In the genomic region with DNA sequence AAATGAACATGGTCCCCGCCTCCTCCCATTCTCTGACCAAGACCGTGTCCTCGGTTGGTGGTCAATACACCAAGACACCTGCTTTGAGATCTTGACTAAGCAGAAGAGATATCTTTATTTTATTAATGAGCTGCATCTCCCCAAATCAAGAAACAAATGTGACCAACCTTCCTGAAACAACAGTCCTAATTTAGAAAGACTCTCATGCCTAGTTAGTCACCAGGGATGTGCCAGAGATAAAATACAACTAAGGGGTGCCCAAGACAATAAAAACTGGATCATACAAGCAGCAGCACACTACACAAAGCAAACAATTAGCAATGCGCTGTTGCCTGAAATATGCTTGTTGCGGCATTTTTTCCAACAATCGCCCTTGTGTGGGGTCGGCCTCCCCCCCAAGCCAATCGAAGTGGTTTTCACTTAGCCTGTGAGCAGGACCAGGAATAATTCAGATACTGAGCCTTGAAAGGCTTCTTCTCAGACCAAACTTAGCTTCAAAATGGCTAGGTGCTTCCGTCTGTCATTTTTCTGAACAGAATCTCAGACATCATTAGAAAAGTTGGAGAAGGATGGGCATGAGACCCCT, we compare ENCODE assay signal across 10 cellular contexts. TPM values are rescaled to one million over a fixed set of nuclear protein-coding genes. Genes with fewer than 3 reads are reported as not detected.
DNase-seq lines count a peak whose midpoint lies in the region; ATAC-seq and TF ChIP-seq lines count a peak whose summit lies in the region.
"Had no signal": no experiment of that assay in that cellular context is flagged by ENCODE, and none has a peak within 500 bp of the region (broad histone marks: within the 10 kb centered on the region; RNA-seq: fewer than 3 reads in every experiment).

No MANE protein-coding gene starts in this region.

- no peaks in the 10 kb centered on the region for H3K9me3 Mint-ChIP-seq in activated naive CD4-positive, alpha-beta T cell treated with anti-CD3 and anti-CD28 coated beads, Interleukin-2, amount 10 ng/mL, durations not matched to agents 7 days and 5 days
- H3K9me3 Mint-ChIP-seq in activated naive CD4-positive, alpha-beta T cell treated with anti-CD3 and anti-CD28 coated beads, Interleukin-2, amount 50 U/mL, for 72 hours = no peaks in the 10 kb centered on the region
- no peaks in the 10 kb centered on the region for H3K9me3 Mint-ChIP-seq in endothelial cell (ENCODE audit: unreplicated experiment)
- no peaks in the 10 kb centered on the region for H3K9me3 Mint-ChIP-seq in stimulated activated memory B cell treated with anti-CD40 and anti-IgM and Interleukin-4, amounts not matched to agents 10 μg/mL and 1 μg/mL and 100 μg/mL, for 72 hours
- H3K9me3 Mint-ChIP-seq: activated naive CD8-positive, alpha-beta T cell treated with anti-CD3 and anti-CD28 coated beads, Interleukin-2, amount 10 ng/mL, durations not matched to agents 7 days and 5 days had no signal

- CTCF ChIA-PET in activated naive CD4-positive, alpha-beta T cell treated with anti-CD3 and anti-CD28 coated beads, Interleukin-2, amount 10 ng/mL, durations not matched to agents 7 days and 5 days (lab: Charles Lee) = interaction anchor here (1.2 to 1.8 kb wide), 2 partner anchors 11 to 90 kb away, joined by 3 to 7 read pairs; partner anchors contain the start of gene PAFAH2

- ATAC-seq in activated naive CD4-positive, alpha-beta T cell treated with anti-CD3 and anti-CD28 coated beads, Interleukin-2, amount 50 U/mL, for 72 hours = no peak
- ATAC-seq in stimulated activated memory B cell treated with anti-CD40 and anti-IgM and Interleukin-4, amounts not matched to agents 10 μg/mL and 1 μg/mL and 100 μg/mL, for 72 hours = no peak
- ATAC-seq in GM19035 (IDR thresholded peaks at IDR 0.05; ENCODE audit: unreplicated experiment) = no peak

- DNase-seq in activated naive CD4-positive, alpha-beta T cell treated with anti-CD3 and anti-CD28 coated beads, Interleukin-2, amount 10 ng/mL, durations not matched to agents 7 days and 5 days = no peak
- no peak for DNase-seq in activated naive CD4-positive, alpha-beta T cell treated with anti-CD3 and anti-CD28 coated beads, Interleukin-2, amount 50 U/mL, for 72 hours (ENCODE audit: low spot score in 2 of 2)
- peak; percentile 45 for DNase-seq in NCI-H2227 (lab: John Stamatoyannopoulos, UW; ENCODE audit: unreplicated experiment)
- DNase-seq in endothelial cell (ENCODE audit: low spot score) = no peak
- DNase-seq in GDM1 (lab: John Stamatoyannopoulos, UW) = no peak
- no peak for DNase-seq in H4 (ENCODE audit: low spot score)
- DNase-seq: activated naive CD8-positive, alpha-beta T cell treated with anti-CD3 and anti-CD28 coated beads, Interleukin-2, amount 10 ng/mL, durations not matched to agents 7 days and 5 days had no signal

- H3K4me1 Mint-ChIP-seq in activated naive CD4-positive, alpha-beta T cell treated with anti-CD3 and anti-CD28 coated beads, Interleukin-2, amount 10 ng/mL, durations not matched to agents 7 days and 5 days = peaks cover 28% of the 10 kb centered on the region
- peaks cover 23% of the 10 kb centered on the region for H3K4me1 Mint-ChIP-seq in endothelial cell (ENCODE audit: unreplicated experiment)
- peaks cover 20% of the 10 kb centered on the region for H3K4me1 Mint-ChIP-seq in stimulated activated memory B cell treated with anti-CD40 and anti-IgM and Interleukin-4, amounts not matched to agents 10 μg/mL and 1 μg/mL and 100 μg/mL, for 72 hours

- peak overlapping the region; percentile 98 for H3K4me3 Mint-ChIP-seq in activated naive CD4-positive, alpha-beta T cell treated with anti-CD3 and anti-CD28 coated beads, Interleukin-2, amount 10 ng/mL, durations not matched to agents 7 days and 5 days
- H3K4me3 Mint-ChIP-seq in endothelial cell (ENCODE audit: unreplicated experiment) = peak overlapping the region; percentile 88
- peak overlapping the region; percentile 93 for H3K4me3 Mint-ChIP-seq in stimulated activated memory B cell treated with anti-CD40 and anti-IgM and Interleukin-4, amounts not matched to agents 10 μg/mL and 1 μg/mL and 100 μg/mL, for 72 hours

- H3K36me3 Mint-ChIP-seq in activated naive CD4-positive, alpha-beta T cell treated with anti-CD3 and anti-CD28 coated beads, Interleukin-2, amount 10 ng/mL, durations not matched to agents 7 days and 5 days = peaks cover 22% of the 10 kb centered on the region
- peaks cover 16 to 28% of the 10 kb centered on the region in 2 donors for H3K36me3 Mint-ChIP-seq in activated naive CD4-positive, alpha-beta T cell treated with anti-CD3 and anti-CD28 coated beads, Interleukin-2, amount 50 U/mL, for 72 hours
- H3K36me3 Mint-ChIP-seq in endothelial cell (ENCODE audit: low read depth, unreplicated experiment) = peaks cover 16% of the 10 kb centered on the region
- H3K36me3 Mint-ChIP-seq in stimulated activated memory B cell treated with anti-CD40 and anti-IgM and Interleukin-4, amounts not matched to agents 10 μg/mL and 1 μg/mL and 100 μg/mL, for 72 hours = no peaks in the 10 kb centered on the region

- TF ChIP-seq CTCF in endothelial cell (IDR thresholded peaks at IDR 0.05; ENCODE audit: unreplicated experiment) = no peak

- peak overlapping the region; percentile 5 for H3K27ac Mint-ChIP-seq in activated naive CD4-positive, alpha-beta T cell treated with anti-CD3 and anti-CD28 coated beads, Interleukin-2, amount 10 ng/mL, durations not matched to agents 7 days and 5 days
- no peak overlapping the region for H3K27ac Mint-ChIP-seq in activated naive CD4-positive, alpha-beta T cell treated with anti-CD3 and anti-CD28 coated beads, Interleukin-2, amount 50 U/mL, for 72 hours
- H3K27ac Mint-ChIP-seq in endothelial cell (ENCODE audit: unreplicated experiment) = peak overlapping the region; percentile 57
- H3K27ac Mint-ChIP-seq in stimulated activated memory B cell treated with anti-CD40 and anti-IgM and Interleukin-4, amounts not matched to agents 10 μg/mL and 1 μg/mL and 100 μg/mL, for 72 hours = peak overlapping the region; percentile 80

- peaks cover 43% of the 10 kb centered on the region for H3K27me3 Mint-ChIP-seq in activated naive CD4-positive, alpha-beta T cell treated with anti-CD3 and anti-CD28 coated beads, Interleukin-2, amount 10 ng/mL, durations not matched to agents 7 days and 5 days
- H3K27me3 Mint-ChIP-seq in endothelial cell (ENCODE audit: unreplicated experiment) = peaks cover 13% of the 10 kb centered on the region
- H3K27me3 Mint-ChIP-seq in stimulated activated memory B cell treated with anti-CD40 and anti-IgM and Interleukin-4, amounts not matched to agents 10 μg/mL and 1 μg/mL and 100 μg/mL, for 72 hours = no peaks in the 10 kb centered on the region

RNA-seq across cellular contexts. Expression of gene STMN1, which starts 1.3 kb away (rescaled TPM):
- 100 to 1,000 TPM; 495 to 786 TPM for total RNA-seq in activated naive CD4-positive, alpha-beta T cell treated with anti-CD3 and anti-CD28 coated beads, Interleukin-2, amount 50 U/mL, for 72 hours
- 972 TPM for total RNA-seq in endothelial cell (ENCODE audit: unreplicated experiment)
- total RNA-seq in H4 (2014; rRNA removed; shearing (Covaris generic)) = 204 and 329 TPM in 2 replicates

RNA-seq across cellular contexts. Expression of gene PAQR7, which starts 32.1 kb away (rescaled TPM):
- total RNA-seq in activated naive CD4-positive, alpha-beta T cell treated with anti-CD3 and anti-CD28 coated beads, Interleukin-2, amount 50 U/mL, for 72 hours = 1 to 10 TPM; 4.7 to 9.8 TPM
- 18.7 TPM for total RNA-seq in endothelial cell (ENCODE audit: unreplicated experiment)
- total RNA-seq in H4 (2014; rRNA removed; shearing (Covaris generic)) = 2.8 and 3.2 TPM in 2 replicates

RNA-seq across cellular contexts. Expression of gene AUNIP, which starts 48.3 kb away (rescaled TPM):
- total RNA-seq in activated naive CD4-positive, alpha-beta T cell treated with anti-CD3 and anti-CD28 coated beads, Interleukin-2, amount 50 U/mL, for 72 hours = 10 to 100 TPM in 1 of 2 donors, 1 to 10 TPM in 1; 8.6 to 10.6 TPM
- 3.3 TPM for total RNA-seq in endothelial cell (ENCODE audit: unreplicated experiment)
- total RNA-seq in H4 (2014; rRNA removed; shearing (Covaris generic)) = 8.7 and 12.4 TPM in 2 replicates
- total RNA-seq: thyroid gland had no signal

Comparison
In these comparisons a context has a peak if more than half of its experiments do, and no peak if none do; other contexts are left out.
1. H3K27ac Mint-ChIP-seq: peak in activated naive CD4-positive, alpha-beta T cell treated with anti-CD3 and anti-CD28 coated beads, Interleukin-2, amount 10 ng/mL, durations not matched to agents 7 days and 5 days (single experiment), endothelial cell (single experiment) and stimulated activated memory B cell treated with anti-CD40 and anti-IgM and Interleukin-4, amounts not matched to agents 10 μg/mL and 1 μg/mL and 100 μg/mL, for 72 hours (single experiment); none in activated naive CD4-positive, alpha-beta T cell treated with anti-CD3 and anti-CD28 coated beads, Interleukin-2, amount 50 U/mL, for 72 hours (0 of 2).
2. Peak in every context shown above with its lines, with median percentiles within 50 percentile points of each other: H3K4me3 Mint-ChIP-seq.